ENCODE assay signal across 28 cellular contexts in genomic region chr6:161261325-161261724, GRCh38. TPM values are rescaled to one million over a fixed set of nuclear protein-coding genes. Genes with fewer than 3 reads are reported as not detected.
DNase-seq lines count a peak whose midpoint lies in the region; FAIRE-seq and TF ChIP-seq lines count a peak whose summit lies in the region.
"Had no signal": no experiment of that assay in that cellular context is flagged by ENCODE, and none has a peak within 500 bp of the region (broad histone marks: within the 10 kb centered on the region; RNA-seq: fewer than 3 reads in every experiment).

No MANE protein-coding gene starts in this region.

- no peak overlapping the region for H4K91ac ChIP-seq in H1 (replicated peaks; ENCODE audit: insufficient read length, low read length)

- H3K23me2 ChIP-seq in H1 (ENCODE audit: low read depth, low read length): no peaks in the 10 kb centered on the region

- H3K4me1 Mint-ChIP-seq in nephron progenitor cell: peaks cover 41% of the 10 kb centered on the region
- H3K4me1 Mint-ChIP-seq: activated naive CD8-positive, alpha-beta T cell treated with anti-CD3 and anti-CD28 coated beads, Interleukin-2, amount 50 U/mL, for 24 hours had no signal

- no peak overlapping the region for H3K4ac ChIP-seq in H1 (replicated peaks; ENCODE audit: insufficient read length, low read depth, low read length)

- TF ChIP-seq CTCF in H1 (IDR thresholded peaks at IDR 0.05; ENCODE audit: control extremely low read depth in 1 of 3, insufficient read depth in 1 of 3, low read depth in 1 of 3, low read length in 3 of 3) (no peak), nephron progenitor cell (IDR thresholded peaks at IDR 0.05) (no peak), suprapubic skin (IDR thresholded peaks at IDR 0.05) (no peak)

- no peak overlapping the region for H3K9ac ChIP-seq in H1 (replicated peaks in 1 of 4; ENCODE audit: extremely low read depth in 1 of 4, low read depth in 3 of 4, low read length in 3 of 4)
- H3K9ac ChIP-seq: SK-N-SH had no signal

- CTCF ChIA-PET in H1 (lab: Charles Lee; ENCODE audit: partially characterized antibody): interaction anchor here (1.4 kb wide), 1 partner anchor 8 kb away, joined by 3 read pairs; no protein-coding TSS in a partner anchor

- TF ChIP-seq POLR2A in H1 (IDR thresholded peaks at IDR 0.05; ENCODE audit: control extremely low read depth in 1 of 2, low read depth in 2 of 2, low read length in 2 of 2): no peak
- TF ChIP-seq POLR2A in suprapubic skin (IDR thresholded peaks at IDR 0.05): no peak

- H3K36me3 Mint-ChIP-seq in nephron progenitor cell (ENCODE audit: low read depth): peaks cover 82% of the 10 kb centered on the region

- no peak overlapping the region for H4K8ac ChIP-seq in H1 (ENCODE audit: extremely low read depth, insufficient read depth, low read length)

- no peak for TF ChIP-seq EP300 in H1 (IDR thresholded peaks at IDR 0.05; ENCODE audit: borderline replicate concordance in 1 of 2, low read depth in 2 of 2, low read length in 2 of 2)
- no peak for TF ChIP-seq EP300 in suprapubic skin (IDR thresholded peaks at IDR 0.05)

- H3K79me2 ChIP-seq in H1 (ENCODE audit: control insufficient read depth in 1 of 2, insufficient read depth in 2 of 2, low read length in 2 of 2): peaks cover 5 to 70% of the 10 kb centered on the region in 2 experiments

- H3K27ac ChIP-seq in H1 (ENCODE audit: low read depth, low read length) (no peak overlapping the region), suprapubic skin (no peak overlapping the region)
- H3K27ac ChIP-seq: body of pancreas, heart left ventricle, spleen had no signal

- H2BK120ac ChIP-seq in H1 (replicated peaks; ENCODE audit: low read depth, low read length): no peak overlapping the region

- peaks cover 3% of the 10 kb centered on the region for H3K27me3 Mint-ChIP-seq in nephron progenitor cell (ENCODE audit: low read depth, poor library complexity)
- H3K27me3 Mint-ChIP-seq: activated naive CD8-positive, alpha-beta T cell treated with anti-CD3 and anti-CD28 coated beads, Interleukin-2, amount 50 U/mL, for 24 hours had no signal

- peak; percentile 80 for DNase-seq in ELR (ENCODE audit: low read depth)
- DNase-seq in RCC 7860 (ENCODE audit: low spot score): peak; percentile 87
- DNase-seq in H1 (ENCODE audit: low read depth in 1 of 2, low spot score in 2 of 2): no peak
- DNase-seq in nephron progenitor cell: no peak
- DNase-seq in suprapubic skin (ENCODE audit: low spot score in 2 of 2): no peak
- no peak for DNase-seq in stimulated activated naive CD4-positive, alpha-beta T cell (lab: John Stamatoyannopoulos, UW)
- no peak for DNase-seq in activated naive CD4-positive, alpha-beta T cell treated with Interleukin-2 at 50 U/mL for 16 hours
- no peak for DNase-seq in stimulated activated CD4-positive, alpha-beta T cell treated with anti-CD3 and anti-CD28 coated beads, Interleukin-4, amount 100 ng/mL, for 1 hour
- DNase-seq: activated CD4-positive, alpha-beta T cell treated with anti-CD3 and anti-CD28 coated beads for 4 hours; activated CD8-positive, alpha-beta memory T cell treated with anti-CD3 and anti-CD28 coated beads for 24 hours; activated gamma-delta T cell; activated naive CD8-positive, alpha-beta T cell treated with anti-CD3 and anti-CD28 coated beads, Interleukin-2, amount 50 U/mL, for 24 hours; body of pancreas; C1 segment of cervical spinal cord; EL; heart left ventricle; mucosa of descending colon; NCI-H1436; NCI-H2081 treated with DMSO at 0.1 percent for 48 hours; NCI-H226; SK-N-SH; spleen; substantia nigra had no signal

- no peak overlapping the region for H3K18ac ChIP-seq in H1 (ENCODE audit: extremely low read depth, low read length)

- H3K4me2 ChIP-seq in H1 (ENCODE audit: insufficient read depth in 1 of 2, low read depth in 2 of 2, low read length in 2 of 2): no peak overlapping the region
- H3K4me2 ChIP-seq: SK-N-SH had no signal

- H3K9me3 Mint-ChIP-seq in nephron progenitor cell: no peaks in the 10 kb centered on the region
- H3K9me3 Mint-ChIP-seq: activated naive CD8-positive, alpha-beta T cell treated with anti-CD3 and anti-CD28 coated beads, Interleukin-2, amount 50 U/mL, for 24 hours; nephron; T-helper 1 cell treated with Interleukin-12 subunit alpha and Interleukin-12 subunit beta and Interleukin-4 antibody, amounts not matched to agents 30 μg/mL and 1 μg/mL, for 36 hours had no signal

- peaks cover 2 to 16% of the 10 kb centered on the region in 2 experiments for H4K20me1 ChIP-seq in H1 (replicated peaks in 1 of 2; ENCODE audit: control insufficient read depth in 1 of 2, insufficient read depth in 2 of 2, low read length in 2 of 2)

- H3K4me3 ChIP-seq in H1 (ENCODE audit: extremely low read depth in 1 of 4, insufficient read depth in 2 of 4, low read depth in 3 of 4, low read length in 4 of 4) (no peak overlapping the region), suprapubic skin (no peak overlapping the region)
- H3K4me3 ChIP-seq: body of pancreas, heart left ventricle, mucosa of descending colon, spleen had no signal

- H2BK5ac ChIP-seq in H1 (ENCODE audit: low read depth, low read length): peak overlapping the region; percentile 23; the same call in 1 of the 2 replicates

- H3K27me3 ChIP-seq in H1 (replicated peaks in 1 of 4; ENCODE audit: control insufficient read depth in 3 of 4, extremely low read depth in 1 of 4, insufficient read depth in 3 of 4, low read length in 3 of 4) (no peaks in the 10 kb centered on the region), suprapubic skin (no peaks in the 10 kb centered on the region)
- H3K27me3 ChIP-seq: body of pancreas, heart left ventricle, spleen had no signal

- H2AK5ac ChIP-seq in H1 (ENCODE audit: low read depth, low read length): peak overlapping the region; percentile 5; the same call in 1 of the 2 replicates

- H3K4me3 Mint-ChIP-seq in nephron progenitor cell: no peak overlapping the region
- H3K4me3 Mint-ChIP-seq: activated naive CD8-positive, alpha-beta T cell treated with anti-CD3 and anti-CD28 coated beads, Interleukin-2, amount 50 U/mL, for 24 hours; nephron; T-helper 1 cell treated with Interleukin-12 subunit alpha and Interleukin-12 subunit beta and Interleukin-4 antibody, amounts not matched to agents 30 μg/mL and 1 μg/mL, for 36 hours had no signal

- H2AFZ ChIP-seq in H1 (ENCODE audit: low read length): no peak overlapping the region

- TF ChIP-seq RAD21 in H1 (IDR thresholded peaks at IDR 0.05 in 1 of 2, conservative IDR thresholded peaks at IDR 0.05 in 1 of 2; ENCODE audit: low read depth in 2 of 2, low read length in 2 of 2): no peak

- FAIRE-seq in RCC 7860 (lab: Jason Lieb, UNC): peak; percentile 92
- FAIRE-seq in H1 (lab: Jason Lieb, UNC): no peak
- FAIRE-seq: endothelial cell of umbilical vein, GM12891, HTR-8/SVneo had no signal

- no peak overlapping the region for H2BK15ac ChIP-seq in H1 (ENCODE audit: low read length)

- H3K27ac Mint-ChIP-seq in nephron progenitor cell: peak overlapping the region; percentile 86
- H3K27ac Mint-ChIP-seq: activated naive CD8-positive, alpha-beta T cell treated with anti-CD3 and anti-CD28 coated beads, Interleukin-2, amount 50 U/mL, for 24 hours; nephron; T-helper 1 cell treated with Interleukin-12 subunit alpha and Interleukin-12 subunit beta and Interleukin-4 antibody, amounts not matched to agents 30 μg/mL and 1 μg/mL, for 36 hours had no signal

- peaks cover 0 to 6% (median 1%) of the 10 kb centered on the region in 4 experiments; a peak in 4 of 8 replicates for H3K36me3 ChIP-seq in H1 (ENCODE audit: control insufficient read depth in 2 of 4, insufficient read depth in 4 of 4, low read length in 3 of 4)
- H3K36me3 ChIP-seq in suprapubic skin: no peaks in the 10 kb centered on the region

- H3K14ac ChIP-seq in H1 (ENCODE audit: insufficient read length): no peak overlapping the region

- no peak overlapping the region for H2BK12ac ChIP-seq in H1 (ENCODE audit: low read depth, low read length)

- no peak overlapping the region for H2BK20ac ChIP-seq in H1 (ENCODE audit: low read length)

- H3K56ac ChIP-seq in H1 (replicated peaks; ENCODE audit: insufficient read length, low read depth, low read length): no peak overlapping the region

- peaks cover 22% of the 10 kb centered on the region for H3K79me1 ChIP-seq in H1 (ENCODE audit: low read depth, low read length)

- 97% methylated on average over 8 of the region's 8 CpGs; no CpG with 5 or more reads in 1 of the 2 experiments for WGBS in H1 (ENCODE audit: extremely low coverage in 1 of 2, insufficient coverage in 1 of 2, insufficient read length in 1 of 2, insufficient replicate concordance in 2 of 2, low coverage in 1 of 2, low lambda C conversion rate in 2 of 2, missing lambda C conversion rate in 1 of 2), 2 experiments
- 78% methylated on average over 8 of the region's 8 CpGs for WGBS in suprapubic skin

- H3K9me3 ChIP-seq in H1 (ENCODE audit: insufficient read depth in 2 of 2, low read depth in 1 of 2, low read length in 1 of 2) (no peaks in the 10 kb centered on the region), suprapubic skin (no peaks in the 10 kb centered on the region)
- H3K9me3 ChIP-seq: body of pancreas, heart left ventricle, mucosa of descending colon, SK-N-SH, spleen had no signal

- POLR2A ChIA-PET in H1 (lab: Charles Lee; ENCODE audit: partially characterized antibody): interaction anchor here (0.6 to 5.7 kb wide), 4 partner anchors 8 to 15 kb away, joined by 3 to 39 read pairs (median 3); partner anchors contain the start of gene AGPAT4

- H4K5ac ChIP-seq in H1 (ENCODE audit: insufficient read length, low read depth, low read length): no peak overlapping the region

- peaks cover 2 to 13% (median 5%) of the 10 kb centered on the region in 4 experiments; a peak in 5 of 7 replicates for H3K4me1 ChIP-seq in H1 (replicated peaks in 1 of 4; ENCODE audit: control insufficient read depth in 3 of 4, insufficient read depth in 4 of 4, low read length in 3 of 4)
- H3K4me1 ChIP-seq in suprapubic skin: no peaks in the 10 kb centered on the region
- H3K4me1 ChIP-seq: body of pancreas, spleen had no signal

- no peak overlapping the region for H3K23ac ChIP-seq in H1 (ENCODE audit: insufficient read length)

TF ChIP-seq in H1, 55 proteins besides CTCF, POLR2A, EP300 and RAD21 (continues in another document):
- TF ChIP-seq CREB1 (IDR thresholded peaks at IDR 0.05): no peak
- no peak for TF ChIP-seq SIX5 (IDR thresholded peaks at IDR 0.05; ENCODE audit: low read depth, low read length)
- no peak for TF ChIP-seq RFX5 (IDR thresholded peaks at IDR 0.05; ENCODE audit: borderline replicate concordance, low read depth, low read length)
- no peak for TF ChIP-seq TAF1 (IDR thresholded peaks at IDR 0.05; ENCODE audit: low read depth, low read length)

RNA-seq across cellular contexts. Expression of gene AGPAT4, which starts 12.5 kb away (rescaled TPM):
- total RNA-seq in H1 (2021; fragmentation: NEBNext Ultra II Directional; extraction: Animal tissue kit (Norgen Biotek cat#: 25700)): 21.9 and 23.8 TPM in 2 replicates
- polyA plus RNA-seq in H1 (2011; rRNA removed): 13.5 and 14.5 TPM in 2 replicates
- polyA plus RNA-seq in H1 (2011; cell fraction: cytosol; rRNA removed): 13.8 TPM
- 33.2 TPM for polyA plus RNA-seq in H1 (2011; cell fraction: nucleus; rRNA removed)
- 13.9 to 17.0 TPM (median 16.0 TPM) in 4 replicates for polyA plus RNA-seq in H1 (2012, experiment 1 of 2)
- polyA plus RNA-seq in H1 (2012, experiment 2 of 2): 5.7 TPM
- polyA plus RNA-seq in H1 (2013, experiment 1 of 2): 21.6 TPM
- 23.7 TPM for polyA plus RNA-seq in H1 (2013, experiment 2 of 2)
- polyA minus RNA-seq in H1 (2011; rRNA and poly(A)+ RNA removed): 43.6 and 69.0 TPM in 2 replicates
- polyA minus RNA-seq in H1 (2011; cell fraction: cytosol; rRNA and poly(A)+ RNA removed): 16.7 TPM
- 61.8 TPM for polyA minus RNA-seq in H1 (2011; cell fraction: nucleus; rRNA and poly(A)+ RNA removed)
- 1 to 10 TPM; 1.1 to 4.1 (median 2.9) TPM for total RNA-seq in suprapubic skin

Comparison
In these comparisons a context has a peak if more than half of its experiments do, and no peak if none do; other contexts are left out.
1. DNase-seq: peak in ELR (single experiment) and RCC 7860 (single experiment); none in H1 (0 of 2), nephron progenitor cell (single experiment), suprapubic skin (0 of 2), stimulated activated naive CD4-positive, alpha-beta T cell (0 of 6), activated naive CD4-positive, alpha-beta T cell treated with Interleukin-2 at 50 U/mL for 16 hours (single experiment) and stimulated activated CD4-positive, alpha-beta T cell treated with anti-CD3 and anti-CD28 coated beads, Interleukin-4, amount 100 ng/mL, for 1 hour (single experiment).